7 cellular contexts compared by ENCODE assay signal in genomic region chr12:6558014-6558760, GRCh38. TPM values are rescaled to one million over a fixed set of nuclear protein-coding genes. Genes with fewer than 3 reads are reported as not detected.
DNase-seq lines count a peak whose midpoint lies in the region; ATAC-seq and TF ChIP-seq lines count a peak whose summit lies in the region.
"Not testable (repeated sequence)": the region's sequence is repeated elsewhere in the genome, so short reads cannot be mapped to it uniquely, and the experiment has no call there.

No MANE protein-coding gene starts in this region.

- not testable (repeated sequence) for BruUV-seq in IMR-90 (replicated peaks; lab: Mats Ljungman, UMichigan); OCI-LY7 (replicated peaks; lab: Mats Ljungman, UMichigan); mammary epithelial cell (replicated peaks; lab: Mats Ljungman, UMichigan)

- CTCF ChIA-PET in IMR-90 (lab: Yijun Ruan, JAX) (interaction anchor here (0.6 to 1.3 kb wide), 7 partner anchors 9 to 521 kb away, joined by 3 to 5 read pairs (median 4); no protein-coding TSS in a partner anchor), OCI-LY7 (lab: Charles Lee; ENCODE audit: unreplicated experiment) (interaction anchor here (1.0 to 1.3 kb wide), 2 partner anchors 13 to 19 kb away, joined by 3 read pairs; no protein-coding TSS in a partner anchor), mammary epithelial cell (lab: Charles Lee; ENCODE audit: low non-redundant PET) (interaction anchor here (0.6 kb wide), 1 partner anchor 12 kb away, joined by 3 read pairs; no protein-coding TSS in a partner anchor)
- CTCF ChIA-PET in activated CD4-positive, alpha-beta memory T cell treated with anti-CD3 and anti-CD28 coated beads for 36 hours (lab: Charles Lee): interaction anchor here (0.6 to 1.7 kb wide), 16 partner anchors 8 to 134 kb away, joined by 3 to 8 read pairs (median 3); partner anchors contain the start of gene NOP2

- peak; percentile 55 for TF ChIP-seq RAD21 in IMR-90 (IDR thresholded peaks at IDR 0.05; ENCODE audit: low read length)

- not testable (repeated sequence) for H3K14ac ChIP-seq in IMR-90 (replicated peaks; ENCODE audit: low read depth, low read length)

- intact Hi-C loops in IMR-90 (cut with micrococcal nuclease): loop anchor here (5.0 to 10.0 kb wide), 3 partner anchors 49 to 573 kb away; partner anchors contain the start of genes CHD4 and ZNF384
- intact Hi-C loops in OCI-LY7 (cut with micrococcal nuclease; ENCODE audit: unreplicated experiment): loop anchor here (5.0 kb wide), 1 partner anchor 269 kb away; the partner anchor contains the start of gene P3H3
- intact Hi-C loops in activated CD4-positive, alpha-beta memory T cell treated with anti-CD3 and anti-CD28 coated beads for 36 hours (cut with micrococcal nuclease): not testable (repeated sequence)
- intact Hi-C loops in mammary epithelial cell (cut with micrococcal nuclease): loop anchor here (1.0 kb wide), 2 partner anchors 93 to 135 kb away; no protein-coding TSS in a partner anchor

- not testable (repeated sequence) for H3K9me3 ChIP-seq in DOHH2 (ENCODE audit: control insufficient read depth, insufficient read depth, low read length); IMR-90 (ENCODE audit: control insufficient read depth, insufficient read depth, low read length); OCI-LY7 (ENCODE audit: low read length); mammary epithelial cell (replicated peaks; ENCODE audit: insufficient read depth, low read length); cardiac muscle cell (ENCODE audit: low read depth)

- not testable (repeated sequence) for H3K9ac ChIP-seq in IMR-90 (ENCODE audit: low read depth, low read length); mammary epithelial cell (ENCODE audit: insufficient read depth, low read length)

- H3K4me2 ChIP-seq in DOHH2 (ENCODE audit: low read length): 0 out of 2 replicates have a peak overlapping the region, but pooled peaks have one; percentile 11
- not testable (repeated sequence) for H3K4me2 ChIP-seq in IMR-90 (ENCODE audit: low read depth, low read length); OCI-LY7 (ENCODE audit: low read length); mammary epithelial cell (ENCODE audit: insufficient read depth, low read depth, low read length)

- not testable (repeated sequence) for H3K27me3 Mint-ChIP-seq in activated CD4-positive, alpha-beta memory T cell treated with anti-CD3 and anti-CD28 coated beads for 36 hours; neural crest cell (ENCODE audit: low read depth)

- H3K36me3 ChIP-seq in DOHH2 (ENCODE audit: control insufficient read depth, low read length) (peaks cover 76% of the 10 kb centered on the region), IMR-90 (ENCODE audit: control insufficient read depth, insufficient read depth, low read length) (peaks cover 43% of the 10 kb centered on the region), OCI-LY7 (ENCODE audit: insufficient read depth, low read length) (peaks cover 71% of the 10 kb centered on the region), mammary epithelial cell (ENCODE audit: insufficient read depth, low read length) (peaks cover 41% of the 10 kb centered on the region), cardiac muscle cell (peaks cover 38% of the 10 kb centered on the region)

- peak overlapping the region; percentile 42 for H3K27ac Mint-ChIP-seq in activated CD4-positive, alpha-beta memory T cell treated with anti-CD3 and anti-CD28 coated beads for 36 hours
- H3K27ac Mint-ChIP-seq in neural crest cell (ENCODE audit: unreplicated experiment): not testable (repeated sequence)

- H2BK20ac ChIP-seq in IMR-90 (ENCODE audit: low read depth, low read length): not testable (repeated sequence)

- WGBS in IMR-90 (ENCODE audit: extremely low coverage in 2 of 2, insufficient read length in 1 of 2), 2 experiments: no CpG with 5 or more reads among the region's 14 CpGs
- 69% methylated on average over 13 of the region's 14 CpGs for WGBS in mammary epithelial cell (ENCODE audit: low coverage, missing lambda C conversion rate)

- H3K27ac ChIP-seq in DOHH2 (ENCODE audit: low read depth, low read length) (0 out of 2 replicates have a peak overlapping the region, but pooled peaks have one; percentile 15), OCI-LY7 (ENCODE audit: low read depth, low read length, poor library complexity, severe bottlenecking) (peak overlapping the region; percentile 29)
- not testable (repeated sequence) for H3K27ac ChIP-seq in IMR-90 (ENCODE audit: insufficient read depth, low read length); mammary epithelial cell (ENCODE audit: insufficient read depth, low read depth, low read length); cardiac muscle cell

- TF ChIP-seq CTCF in DOHH2 (IDR thresholded peaks at IDR 0.05; ENCODE audit: low read depth, low read length, poor library complexity, severe bottlenecking): peak; percentile 58
- peak; percentile 60 for TF ChIP-seq CTCF in IMR-90 (conservative IDR thresholded peaks at IDR 0.05; ENCODE audit: low read depth, low read length)
- peak; percentile 71 for TF ChIP-seq CTCF in OCI-LY7 (conservative IDR thresholded peaks at IDR 0.05; ENCODE audit: low read length)
- peak; percentile 52 to 65 for TF ChIP-seq CTCF in mammary epithelial cell (conservative IDR thresholded peaks at IDR 0.05 in 1 of 2, IDR thresholded peaks at IDR 0.05 in 1 of 2; ENCODE audit: extremely low read depth in 1 of 2, insufficient read depth in 1 of 2, low read depth in 1 of 2, low read length in 2 of 2)
- TF ChIP-seq CTCF in cardiac muscle cell (IDR thresholded peaks at IDR 0.05; ENCODE audit: low read depth, low read length): peak; percentile 63
- peak; percentile 74 for TF ChIP-seq CTCF in neural crest cell (conservative IDR thresholded peaks at IDR 0.05)

- H4K5ac ChIP-seq in IMR-90 (ENCODE audit: low read depth, low read length): not testable (repeated sequence)

- not testable (repeated sequence) for H2BK15ac ChIP-seq in IMR-90 (ENCODE audit: low read depth, low read length)

- H3F3A ChIP-seq in DOHH2 (ENCODE audit: control insufficient read depth, insufficient read depth): peaks cover 27% of the 10 kb centered on the region

- H2AK5ac ChIP-seq in IMR-90 (ENCODE audit: low read depth, low read length): not testable (repeated sequence)

- H3K56ac ChIP-seq in IMR-90 (ENCODE audit: extremely low read depth, insufficient read depth, low read length): not testable (repeated sequence)

- H2BK120ac ChIP-seq in IMR-90 (ENCODE audit: low read depth, low read length): not testable (repeated sequence)

- not testable (repeated sequence) for H3K18ac ChIP-seq in IMR-90 (ENCODE audit: low read depth, low read length)

- not testable (repeated sequence) for H4K91ac ChIP-seq in IMR-90 (ENCODE audit: insufficient read depth, low read depth, low read length)

- DNase-seq in IMR-90 (peak; percentile 75), OCI-LY7 (ENCODE audit: low spot score) (peak; percentile 83), mammary epithelial cell (peak; percentile 57), cardiac muscle cell (ENCODE audit: low read depth in 1 of 2, low spot score in 1 of 2) (peak; percentile 63 to 78)
- DNase-seq in activated CD4-positive, alpha-beta memory T cell treated with anti-CD3 and anti-CD28 coated beads for 36 hours: peak; percentile 65
- DNase-seq in neural crest cell (ENCODE audit: low read depth, low spot score): not testable (repeated sequence)

- not testable (repeated sequence) for H3K27me3 ChIP-seq in DOHH2 (ENCODE audit: control insufficient read depth, low read length); IMR-90 (ENCODE audit: control insufficient read depth, insufficient read depth, low read length); mammary epithelial cell (ENCODE audit: insufficient read depth, low read length); cardiac muscle cell

- peaks cover 29% of the 10 kb centered on the region for H3K4me1 ChIP-seq in DOHH2 (ENCODE audit: control insufficient read depth, low read length)
- H3K4me1 ChIP-seq in IMR-90 (ENCODE audit: control insufficient read depth, insufficient read depth, low read length): not testable (repeated sequence)
- peaks cover 39% of the 10 kb centered on the region for H3K4me1 ChIP-seq in OCI-LY7 (ENCODE audit: insufficient read depth, low read length, poor library complexity, severe bottlenecking)
- peaks cover 11% of the 10 kb centered on the region for H3K4me1 ChIP-seq in mammary epithelial cell (ENCODE audit: insufficient read depth, low read length)
- H3K4me1 ChIP-seq in cardiac muscle cell (ENCODE audit: low read depth): peaks cover 15% of the 10 kb centered on the region

- not testable (repeated sequence) for H3K23ac ChIP-seq in IMR-90 (ENCODE audit: low read depth, low read length)

- dilution Hi-C loops in IMR-90 (cut with HindIII; ENCODE audit: low sequenced_read_pairs, unreplicated experiment); mammary epithelial cell (cut with HindIII; ENCODE audit: low sequenced_read_pairs): not testable (repeated sequence)

- in situ Hi-C loops in IMR-90 (cut with MboI; ENCODE audit: low sequenced_read_pairs); mammary epithelial cell (cut with MboI; ENCODE audit: low sequenced_read_pairs in 2 of 2): not testable (repeated sequence)

- not testable (repeated sequence) for H3K4ac ChIP-seq in IMR-90 (ENCODE audit: low read depth, low read length)

- H3K9me2 ChIP-seq in DOHH2 (replicated peaks; ENCODE audit: control insufficient read depth, low read length); OCI-LY7 (ENCODE audit: insufficient read depth, low read length): not testable (repeated sequence)

- H3K4me3 ChIP-seq in DOHH2 (ENCODE audit: low read length); IMR-90 (ENCODE audit: insufficient read depth, low read depth, low read length); OCI-LY7 (ENCODE audit: low read depth, low read length, poor library complexity, severe bottlenecking); mammary epithelial cell (replicated peaks in 1 of 3; ENCODE audit: insufficient read depth in 1 of 3, low read depth in 2 of 3, low read length in 3 of 3); cardiac muscle cell: not testable (repeated sequence)

- H3K9me3 Mint-ChIP-seq in activated CD4-positive, alpha-beta memory T cell treated with anti-CD3 and anti-CD28 coated beads for 36 hours; neural crest cell: not testable (repeated sequence)

- H3K79me2 ChIP-seq in DOHH2 (ENCODE audit: control insufficient read depth, low read length) (peaks cover 59% of the 10 kb centered on the region), OCI-LY7 (ENCODE audit: insufficient read depth, low read depth, low read length) (peaks cover 31% of the 10 kb centered on the region), mammary epithelial cell (ENCODE audit: insufficient read depth, low read length) (peaks cover 26% of the 10 kb centered on the region)

- not testable (repeated sequence) for ATAC-seq in IMR-90 (ENCODE audit: low read depth)

- peak overlapping the region in 1 of 2 experiments; percentile 60; a peak in 2 of 4 replicates for H4K8ac ChIP-seq in IMR-90 (ENCODE audit: low read depth in 2 of 2, low read length in 2 of 2)

- H3K79me1 ChIP-seq in IMR-90 (ENCODE audit: low read depth in 1 of 2, low read length in 2 of 2): peaks cover 24 to 60% of the 10 kb centered on the region in 2 experiments; a peak in 3 of 4 replicates

- not testable (repeated sequence) for H2AFZ ChIP-seq in IMR-90 (replicated peaks; ENCODE audit: low read length, poor library complexity); OCI-LY7 (ENCODE audit: low read length); mammary epithelial cell (ENCODE audit: low read depth, low read length)

- not testable (repeated sequence) for TF ChIP-seq POLR2A in IMR-90 (IDR thresholded peaks at IDR 0.05; ENCODE audit: low read depth, low read length)

- peaks cover 49% of the 10 kb centered on the region for H3K36me3 Mint-ChIP-seq in activated CD4-positive, alpha-beta memory T cell treated with anti-CD3 and anti-CD28 coated beads for 36 hours
- peaks cover 24% of the 10 kb centered on the region for H3K36me3 Mint-ChIP-seq in neural crest cell (ENCODE audit: low read depth)

- not testable (repeated sequence) for H3K4me3 Mint-ChIP-seq in activated CD4-positive, alpha-beta memory T cell treated with anti-CD3 and anti-CD28 coated beads for 36 hours
- peak overlapping the region; percentile 12 for H3K4me3 Mint-ChIP-seq in neural crest cell

- H2AK9ac ChIP-seq in IMR-90 (replicated peaks; ENCODE audit: low read depth, low read length, poor library complexity): not testable (repeated sequence)

- H3K4me1 Mint-ChIP-seq in activated CD4-positive, alpha-beta memory T cell treated with anti-CD3 and anti-CD28 coated beads for 36 hours (ENCODE audit: low read depth): peaks cover 30% of the 10 kb centered on the region
- peaks cover 24% of the 10 kb centered on the region for H3K4me1 Mint-ChIP-seq in neural crest cell

- not testable (repeated sequence) for H4K20me1 ChIP-seq in DOHH2 (ENCODE audit: control insufficient read depth, insufficient read depth, low read depth, low read length); mammary epithelial cell (ENCODE audit: insufficient read depth, low read length)
- H4K20me1 ChIP-seq in IMR-90 (ENCODE audit: insufficient read depth, low read length) (peaks cover 17% of the 10 kb centered on the region), OCI-LY7 (ENCODE audit: insufficient read depth, low read length) (peaks cover 11% of the 10 kb centered on the region)

- not testable (repeated sequence) for H3K9me1 ChIP-seq in IMR-90 (ENCODE audit: insufficient read depth, low read length)

- not testable (repeated sequence) for H2BK5ac ChIP-seq in IMR-90 (ENCODE audit: low read depth, low read length, poor library complexity, severe bottlenecking)

- POLR2A ChIA-PET in IMR-90 (lab: Charles Lee; ENCODE audit: unreplicated experiment): interaction anchor here (0.6 to 0.7 kb wide), 4 partner anchors 10 to 363 kb away, joined by 4 to 10 read pairs (median 8); partner anchors contain the start of gene NOP2
- POLR2A ChIA-PET in OCI-LY7 (lab: Charles Lee): interaction anchor here (0.7 to 1.9 kb wide), 3 partner anchors 9 to 293 kb away, joined by 3 to 6 read pairs (median 4); partner anchors contain the start of genes GAPDH and USP5
- POLR2A ChIA-PET in activated CD4-positive, alpha-beta memory T cell treated with anti-CD3 and anti-CD28 coated beads for 36 hours (lab: Charles Lee): interaction anchor here (0.6 to 2.2 kb wide), 5 partner anchors 19 to 321 kb away, joined by 3 to 9 read pairs (median 5); no protein-coding TSS in a partner anchor

RNA-seq across cellular contexts. Expression of gene IFFO1, which starts 2.3 kb away (rescaled TPM):
- total RNA-seq in IMR-90 (2012; rRNA removed): 5.6 and 5.8 TPM in 2 replicates
- 35.1 and 37.8 TPM in 2 replicates for polyA plus RNA-seq in IMR-90 (2012; rRNA removed)
- 30.6 and 33.4 TPM in 2 replicates for polyA plus RNA-seq in IMR-90 (2012; cell fraction: cytosol; rRNA removed)
- polyA plus RNA-seq in IMR-90 (2012; cell fraction: nucleus; rRNA removed; ENCODE audit: low replicate concordance): 194 and 345 TPM in 2 replicates
- 16.9 and 25.4 TPM in 2 replicates for total RNA-seq in OCI-LY7 (2014; rRNA removed; shearing (Covaris generic))
- total RNA-seq in OCI-LY7 (2022): 30.5 and 32.3 TPM in 2 replicates
- total RNA-seq in activated CD4-positive, alpha-beta memory T cell treated with anti-CD3 and anti-CD28 coated beads for 36 hours: 10 to 100 TPM; 10.9 to 12.4 TPM
- total RNA-seq in mammary epithelial cell: 1 to 10 TPM; 1.9 to 2.2 TPM
- 3.0 TPM for polyA plus RNA-seq in mammary epithelial cell
- polyA minus RNA-seq in mammary epithelial cell: 0.26 TPM
- 18.0 and 29.0 TPM in 2 replicates for total RNA-seq in cardiac muscle cell
- polyA plus RNA-seq in cardiac muscle cell: 25.4 and 28.4 TPM in 2 replicates
- total RNA-seq in neural crest cell: 27.2 and 28.9 TPM in 2 replicates

RNA-seq across cellular contexts. Expression of gene NOP2, which starts 9.9 kb away (rescaled TPM):
- total RNA-seq in IMR-90 (2012; rRNA removed) (32.5 and 35.8 TPM in 2 replicates), OCI-LY7 (2022) (86.5 and 100 TPM in 2 replicates), mammary epithelial cell (10 to 100 TPM; 29.5 to 84.2 TPM), cardiac muscle cell (20.4 and 45.5 TPM in 2 replicates), neural crest cell (73.3 and 75.1 TPM in 2 replicates)
- polyA plus RNA-seq in IMR-90 (2012; rRNA removed) (49.9 and 51.7 TPM in 2 replicates), mammary epithelial cell (62.7 TPM), cardiac muscle cell (36.2 and 38.2 TPM in 2 replicates)
- polyA plus RNA-seq in IMR-90 (2012; cell fraction: cytosol; rRNA removed): 11.8 and 18.6 TPM in 2 replicates
- 170 and 206 TPM in 2 replicates for polyA plus RNA-seq in IMR-90 (2012; cell fraction: nucleus; rRNA removed; ENCODE audit: low replicate concordance)
- total RNA-seq in OCI-LY7 (2014; rRNA removed; shearing (Covaris generic)): 87.9 and 116 TPM in 2 replicates
- total RNA-seq in activated CD4-positive, alpha-beta memory T cell treated with anti-CD3 and anti-CD28 coated beads for 36 hours: 10 to 100 TPM; 74.9 to 82.2 TPM
- 80.8 TPM for polyA minus RNA-seq in mammary epithelial cell

RNA-seq across cellular contexts. Expression of gene GAPDH, which starts 23.9 kb away (rescaled TPM):
- total RNA-seq in IMR-90 (2012; rRNA removed): 11,536 and 12,939 TPM in 2 replicates
- 21,893 and 22,387 TPM in 2 replicates for polyA plus RNA-seq in IMR-90 (2012; rRNA removed)
- 8,363 and 20,126 TPM in 2 replicates for polyA plus RNA-seq in IMR-90 (2012; cell fraction: cytosol; rRNA removed)
- polyA plus RNA-seq in IMR-90 (2012; cell fraction: nucleus; rRNA removed; ENCODE audit: low replicate concordance): 5,196 and 8,980 TPM in 2 replicates
- total RNA-seq in OCI-LY7 (2014; rRNA removed; shearing (Covaris generic)): 3,369 and 3,801 TPM in 2 replicates
- 3,794 and 4,502 TPM in 2 replicates for total RNA-seq in OCI-LY7 (2022)
- 1,000 to 10,000 TPM; 5,823 to 5,836 TPM for total RNA-seq in activated CD4-positive, alpha-beta memory T cell treated with anti-CD3 and anti-CD28 coated beads for 36 hours
- over 10,000 TPM in 1 of 2 donors, 1,000 to 10,000 TPM in 1; 6,493 to 13,434 TPM for total RNA-seq in mammary epithelial cell
- polyA plus RNA-seq in mammary epithelial cell: 20,785 TPM
- 16,557 TPM for polyA minus RNA-seq in mammary epithelial cell
- total RNA-seq in cardiac muscle cell: 8,013 and 12,904 TPM in 2 replicates
- polyA plus RNA-seq in cardiac muscle cell: 11,564 and 14,299 TPM in 2 replicates
- 3,867 and 3,984 TPM in 2 replicates for total RNA-seq in neural crest cell

RNA-seq across cellular contexts. Expression of gene CHD4, which starts 49.0 kb away (rescaled TPM):
- 262 and 279 TPM in 2 replicates for total RNA-seq in IMR-90 (2012; rRNA removed)
- 99.8 and 116 TPM in 2 replicates for polyA plus RNA-seq in IMR-90 (2012; rRNA removed)
- polyA plus RNA-seq in IMR-90 (2012; cell fraction: cytosol; rRNA removed): 56.6 and 65.1 TPM in 2 replicates
- polyA plus RNA-seq in IMR-90 (2012; cell fraction: nucleus; rRNA removed; ENCODE audit: low replicate concordance): 126 and 164 TPM in 2 replicates
- 287 and 319 TPM in 2 replicates for total RNA-seq in OCI-LY7 (2014; rRNA removed; shearing (Covaris generic))
- 247 and 267 TPM in 2 replicates for total RNA-seq in OCI-LY7 (2022)
- total RNA-seq in activated CD4-positive, alpha-beta memory T cell treated with anti-CD3 and anti-CD28 coated beads for 36 hours: 100 to 1,000 TPM; 302 to 305 TPM
- 100 to 1,000 TPM; 178 to 187 TPM for total RNA-seq in mammary epithelial cell
- polyA plus RNA-seq in mammary epithelial cell: 85.5 TPM
- polyA minus RNA-seq in mammary epithelial cell: 298 TPM
- 363 and 580 TPM in 2 replicates for total RNA-seq in cardiac muscle cell
- 155 and 204 TPM in 2 replicates for polyA plus RNA-seq in cardiac muscle cell
- total RNA-seq in neural crest cell: 476 and 492 TPM in 2 replicates
